Comparison of ENCODE assay signal across 22 cellular contexts in genomic region chr4:89334311-89334710, GRCh38. TPM values are rescaled to one million over a fixed set of nuclear protein-coding genes. Genes with fewer than 3 reads are reported as not detected.
"Had no signal": no experiment of that assay in that cellular context is flagged by ENCODE, and none has a peak within 500 bp of the region (broad histone marks: within the 10 kb centered on the region; RNA-seq: fewer than 3 reads in every experiment).

No MANE protein-coding gene starts in this region.

- H3K27me3 ChIP-seq: esophagus squamous epithelium, pancreas, tibial artery had no signal

- FAIRE-seq: bronchial epithelial cell, keratinocyte, pancreas had no signal

- H3K4me3 ChIP-seq: coronary artery, esophagus squamous epithelium, mucosa of descending colon, pancreas, tibial artery had no signal

- H3K9me3 ChIP-seq: esophagus squamous epithelium, mucosa of descending colon, pancreas, tibial artery had no signal

- H3K36me3 ChIP-seq: esophagus squamous epithelium, pancreas, tibial artery had no signal

- DNase-seq: activated B cell treated with CpG ODN at 0.5 μM for 24 hours; activated CD4-positive, alpha-beta T cell treated with anti-CD3 and anti-CD28 coated beads for 36 hours; activated CD4-positive, alpha-beta T cell treated with anti-CD3 and anti-CD28 coated beads, Interleukin-2, amount 50 U/mL, for 48 hours; activated CD8-positive, alpha-beta memory T cell treated with anti-CD3 and anti-CD28 coated beads, Interleukin-2, amount 50 U/mL, for 48 hours; activated naive CD4-positive, alpha-beta T cell treated with Interleukin-2 at 50 U/mL for 16 hours; activated naive CD8-positive, alpha-beta T cell treated with anti-CD3 and anti-CD28 coated beads for 36 hours; activated T-cell treated with anti-CD3 and anti-CD28 coated beads, Interleukin-2, amount 50 U/mL, for 48 hours; endodermal cell; esophagus squamous epithelium; left colon; mesenchymal stem cell; mucosa of descending colon; nephron progenitor cell; pancreas; right cardiac atrium; stimulated activated CD4-positive, alpha-beta T cell treated with anti-CD3 and anti-CD28 coated beads, Interleukin-12 subunit alpha, Interleukin-12 subunit beta, amount 100 ng/mL, for 4 hours; stimulated activated naive CD8-positive, alpha-beta T cell treated with anti-CD3 and anti-CD28 coated beads, Interleukin-15, amount 100 ng/mL, for 72 hours; T1000; tibial artery had no signal

- H3K4me1 ChIP-seq: esophagus squamous epithelium, pancreas, tibial artery had no signal

- H3K27ac ChIP-seq: coronary artery, esophagus squamous epithelium, pancreas, tibial artery had no signal

RNA-seq across cellular contexts. Expression of gene GPRIN3, which starts 26.7 kb away (rescaled TPM):
- total RNA-seq: bronchial epithelial cell had no signal
